28 cellular contexts compared by ENCODE assay signal in the genomic region with DNA sequence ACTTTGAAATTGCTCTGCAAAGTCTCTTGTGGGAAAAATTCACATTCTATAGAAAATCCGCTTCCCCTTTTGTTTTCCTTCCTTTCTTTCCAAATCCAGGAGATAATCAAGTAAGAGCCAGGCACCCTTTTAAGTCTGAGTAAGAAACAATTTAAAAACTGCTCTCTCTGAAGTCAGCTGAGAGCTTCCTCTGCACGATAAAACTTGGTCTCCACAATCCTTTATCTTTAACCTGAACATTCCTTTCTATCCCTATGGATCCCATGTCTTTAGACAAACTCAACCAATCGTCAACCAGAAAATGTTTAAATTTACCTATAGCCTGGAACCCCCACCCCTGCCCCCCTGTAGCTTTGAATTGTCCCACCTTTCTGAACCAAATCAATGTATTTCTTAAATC.
"Had no signal": no experiment of that assay in that cellular context is flagged by ENCODE, and none has a peak within 500 bp of the region (broad histone marks: within the 10 kb centered on the region; RNA-seq: fewer than 3 reads in every experiment).

No MANE protein-coding gene starts in this region.

- DNase-seq: activated CD4-positive, alpha-beta T cell treated with anti-CD3 and anti-CD28 coated beads for 36 hours; activated CD4-positive, CD25-positive, alpha-beta regulatory T cell; activated CD8-positive, alpha-beta memory T cell treated with anti-CD3 and anti-CD28 coated beads, Interleukin-2, amount 10 ng/mL, durations not matched to agents 7 days and 5 days; activated CD8-positive, alpha-beta T cell treated with anti-CD3 and anti-CD28 coated beads, Interleukin-2, amount 10 ng/mL, durations not matched to agents 7 days and 5 days; activated naive CD8-positive, alpha-beta T cell treated with anti-CD3 and anti-CD28 coated beads, Interleukin-2, amount 50 U/mL, for 24 hours; activated T-cell treated with anti-CD3 and anti-CD28 coated beads, Interleukin-2, amount 50 U/mL, for 48 hours; amygdala; caudate nucleus; erythroblast; gastrocnemius medialis; glutamatergic neuron; left lung; mucosa of descending colon; pancreas; retina; small intestine; stimulated activated CD4-positive, alpha-beta T cell treated with anti-CD3 and anti-CD28 coated beads, Interleukin-4, amount 100 ng/mL, for 24 hours; trophoblast cell had no signal

- H3K36me3 Mint-ChIP-seq: activated CD8-positive, alpha-beta memory T cell treated with anti-CD3 and anti-CD28 coated beads, Interleukin-2, amount 10 ng/mL, durations not matched to agents 7 days and 5 days; activated naive CD4-positive, alpha-beta T cell treated with anti-CD3 and anti-CD28 coated beads, Interleukin-2, amount 50 U/mL, for 24 hours; stimulated activated effector memory CD8-positive, alpha-beta T cell treated with anti-CD3 and anti-CD28 coated beads, Interleukin-12 subunit alpha, Interleukin-12 subunit beta, amount 100 ng/mL, for 72 hours had no signal

- H3K27me3 ChIP-seq: gastrocnemius medialis, left lung, pancreas had no signal

- H3K4me1 Mint-ChIP-seq: activated CD4-positive, alpha-beta T cell treated with anti-CD3 and anti-CD28 coated beads for 36 hours; activated CD8-positive, alpha-beta memory T cell treated with anti-CD3 and anti-CD28 coated beads, Interleukin-2, amount 10 ng/mL, durations not matched to agents 7 days and 5 days; activated naive CD4-positive, alpha-beta T cell treated with anti-CD3 and anti-CD28 coated beads, Interleukin-2, amount 50 U/mL, for 24 hours; activated naive CD8-positive, alpha-beta T cell treated with anti-CD3 and anti-CD28 coated beads, Interleukin-2, amount 50 U/mL, for 24 hours; nephron; stimulated activated effector memory CD8-positive, alpha-beta T cell treated with anti-CD3 and anti-CD28 coated beads, Interleukin-12 subunit alpha, Interleukin-12 subunit beta, amount 100 ng/mL, for 72 hours had no signal

- H3K27me3 Mint-ChIP-seq: activated CD4-positive, alpha-beta T cell treated with anti-CD3 and anti-CD28 coated beads for 36 hours; activated CD8-positive, alpha-beta memory T cell treated with anti-CD3 and anti-CD28 coated beads, Interleukin-2, amount 10 ng/mL, durations not matched to agents 7 days and 5 days; activated naive CD4-positive, alpha-beta T cell treated with anti-CD3 and anti-CD28 coated beads, Interleukin-2, amount 50 U/mL, for 24 hours; activated naive CD8-positive, alpha-beta T cell treated with anti-CD3 and anti-CD28 coated beads, Interleukin-2, amount 50 U/mL, for 24 hours; stimulated activated naive CD8-positive, alpha-beta T cell treated with anti-CD3 and anti-CD28 coated beads, Interleukin-15, Interleukin-2, amounts not matched to agents 100 ng/mL and 50 ng/mL, for 24 hours had no signal

- H3K27ac ChIP-seq: gastrocnemius medialis, left lung, pancreas, prostate gland, thoracic aorta had no signal

- H3K36me3 ChIP-seq: gastrocnemius medialis, left lung, pancreas, prostate gland, thoracic aorta had no signal

- H3K4me1 ChIP-seq: gastrocnemius medialis, left lung, pancreas, prostate gland had no signal

- H3K9me3 ChIP-seq: gastrocnemius medialis, mucosa of descending colon, pancreas, prostate gland, thoracic aorta had no signal

- ATAC-seq: activated CD4-positive, alpha-beta T cell treated with anti-CD3 and anti-CD28 coated beads for 36 hours; activated CD8-positive, alpha-beta memory T cell treated with anti-CD3 and anti-CD28 coated beads, Interleukin-2, amount 10 ng/mL, durations not matched to agents 7 days and 5 days; activated CD8-positive, alpha-beta T cell treated with anti-CD3 and anti-CD28 coated beads, Interleukin-2, amount 10 ng/mL, durations not matched to agents 7 days and 5 days; activated naive CD8-positive, alpha-beta T cell treated with anti-CD3 and anti-CD28 coated beads, Interleukin-2, amount 50 U/mL, for 24 hours; gastrocnemius medialis; left lung; mucosa of descending colon; pancreas; sciatic nerve; stimulated activated effector memory CD8-positive, alpha-beta T cell treated with anti-CD3 and anti-CD28 coated beads, Interleukin-12 subunit alpha, Interleukin-12 subunit beta, amount 100 ng/mL, for 72 hours had no signal

- H3K27ac Mint-ChIP-seq: activated CD4-positive, alpha-beta T cell treated with anti-CD3 and anti-CD28 coated beads for 36 hours; activated CD8-positive, alpha-beta memory T cell treated with anti-CD3 and anti-CD28 coated beads, Interleukin-2, amount 10 ng/mL, durations not matched to agents 7 days and 5 days; activated CD8-positive, alpha-beta T cell treated with anti-CD3 and anti-CD28 coated beads, Interleukin-2, amount 10 ng/mL, durations not matched to agents 7 days and 5 days; activated naive CD4-positive, alpha-beta T cell treated with anti-CD3 and anti-CD28 coated beads, Interleukin-2, amount 50 U/mL, for 24 hours; activated naive CD8-positive, alpha-beta T cell treated with anti-CD3 and anti-CD28 coated beads, Interleukin-2, amount 50 U/mL, for 24 hours; activated T-helper 2 cell treated with anti-CD3 and anti-CD28 coated beads, Interferon-gamma antibody, Interleukin-2, Interleukin-4, amounts not matched to agents 10 μg/mL and 5 μg/mL and 100 μg/mL, durations not matched to agents 14 hours and 24 hours and 36 hours; nephron; stimulated activated effector memory CD8-positive, alpha-beta T cell treated with anti-CD3 and anti-CD28 coated beads, Interleukin-12 subunit alpha, Interleukin-12 subunit beta, amount 100 ng/mL, for 72 hours; stimulated activated naive CD8-positive, alpha-beta T cell treated with anti-CD3 and anti-CD28 coated beads, Interleukin-15, Interleukin-2, amounts not matched to agents 100 ng/mL and 50 ng/mL, for 24 hours; T-helper 2 cell treated with Interferon-gamma antibody and Interleukin-4, amounts not matched to agents 5 μg/mL and 100 μg/mL, for 36 hours had no signal

- H3K4me3 ChIP-seq: gastrocnemius medialis, left lung, lung, mucosa of descending colon, pancreas, prostate gland, thoracic aorta had no signal

- H3K4me3 Mint-ChIP-seq: activated CD4-positive, alpha-beta T cell treated with anti-CD3 and anti-CD28 coated beads for 36 hours; activated CD8-positive, alpha-beta memory T cell treated with anti-CD3 and anti-CD28 coated beads, Interleukin-2, amount 10 ng/mL, durations not matched to agents 7 days and 5 days; activated CD8-positive, alpha-beta T cell treated with anti-CD3 and anti-CD28 coated beads, Interleukin-2, amount 10 ng/mL, durations not matched to agents 7 days and 5 days; activated naive CD4-positive, alpha-beta T cell treated with anti-CD3 and anti-CD28 coated beads, Interleukin-2, amount 50 U/mL, for 24 hours; activated naive CD8-positive, alpha-beta T cell treated with anti-CD3 and anti-CD28 coated beads, Interleukin-2, amount 50 U/mL, for 24 hours; nephron; stimulated activated effector memory CD8-positive, alpha-beta T cell treated with anti-CD3 and anti-CD28 coated beads, Interleukin-12 subunit alpha, Interleukin-12 subunit beta, amount 100 ng/mL, for 72 hours; stimulated activated naive CD8-positive, alpha-beta T cell treated with anti-CD3 and anti-CD28 coated beads, Interleukin-15, Interleukin-2, amounts not matched to agents 100 ng/mL and 50 ng/mL, for 24 hours; T-helper 2 cell treated with Interferon-gamma antibody and Interleukin-4, amounts not matched to agents 5 μg/mL and 100 μg/mL, for 36 hours had no signal
